ENCODE assay signal across 9 cellular contexts in genomic region chr1:231334079-231334666, GRCh38. TPM values are rescaled to one million over a fixed set of nuclear protein-coding genes. Genes with fewer than 3 reads are reported as not detected.
A peak's percentile ranks its signal among the peaks of the same experiment; 100 is the strongest.
DNase-seq lines count a peak whose midpoint lies in the region; ATAC-seq and TF ChIP-seq lines count a peak whose summit lies in the region.
"Had no signal": no experiment of that assay in that cellular context is flagged by ENCODE, and none has a peak within 500 bp of the region (broad histone marks: within the 10 kb centered on the region; RNA-seq: fewer than 3 reads in every experiment).

No MANE protein-coding gene starts in this region.

- H3K9ac ChIP-seq in adipocyte (ENCODE audit: low read length), result peak overlapping the region; percentile 9

- H3K4me3 ChIP-seq in CD4-positive, CD25-positive, alpha-beta regulatory T cell (ENCODE audit: low read depth, low read length), result peak overlapping the region; percentile 94
- H3K4me3 ChIP-seq in adipocyte (ENCODE audit: low read length) (peak overlapping the region; percentile 89), muscle layer of duodenum (ENCODE audit: low read depth in 1 of 2, low read length in 2 of 2) (peak overlapping the region; percentile 84 to 96)
- H3K4me3 ChIP-seq: SJSA1 had no signal

- H3K9me3 ChIP-seq in CD4-positive, CD25-positive, alpha-beta regulatory T cell (ENCODE audit: control insufficient read depth in 2 of 2, low read length in 2 of 2), result no peaks in the 10 kb centered on the region
- no peaks in the 10 kb centered on the region for H3K9me3 ChIP-seq in adipocyte (ENCODE audit: control insufficient read depth, low read length)
- H3K9me3 ChIP-seq in muscle layer of duodenum (ENCODE audit: control insufficient read depth in 1 of 2, low read length in 2 of 2), result no peaks in the 10 kb centered on the region
- H3K9me3 ChIP-seq: SJSA1 had no signal

- no peaks in the 10 kb centered on the region for H3K27me3 ChIP-seq in CD4-positive, CD25-positive, alpha-beta regulatory T cell (ENCODE audit: control insufficient read depth, insufficient read depth, low read length)
- H3K27me3 ChIP-seq in adipocyte (replicated peaks; ENCODE audit: control insufficient read depth, insufficient read depth, low read length) (no peaks in the 10 kb centered on the region), muscle layer of duodenum (ENCODE audit: low read depth, low read length) (no peaks in the 10 kb centered on the region)
- H3K27me3 ChIP-seq: SJSA1 had no signal

- peak overlapping the region in 1 of 3 donors; percentile 29 for H3K27ac Mint-ChIP-seq in CD4-positive, CD25-positive, alpha-beta regulatory T cell

- peaks cover 0 to 3% (median 0%) of the 10 kb centered on the region in 7 donors for H3K9me3 Mint-ChIP-seq in CD4-positive, CD25-positive, alpha-beta regulatory T cell

- H3K4me1 ChIP-seq in CD4-positive, CD25-positive, alpha-beta regulatory T cell (ENCODE audit: control insufficient read depth, insufficient read depth, low read length, poor library complexity, severe bottlenecking), result peaks cover 57% of the 10 kb centered on the region
- H3K4me1 ChIP-seq in adipocyte (ENCODE audit: control insufficient read depth, insufficient read depth, low read length) (peaks cover 46% of the 10 kb centered on the region), muscle layer of duodenum (ENCODE audit: control insufficient read depth in 1 of 2, insufficient read depth in 2 of 2, low read length in 2 of 2) (peaks cover 33 to 47% of the 10 kb centered on the region in 2 donors)

- peak in 1 of 3 donors; percentile 9 for DNase-seq in CD4-positive, CD25-positive, alpha-beta regulatory T cell
- DNase-seq in HEK293T (ENCODE audit: extremely low spot score) (no peak), adipocyte (ENCODE audit: low read depth) (peak; percentile 9), DMS153 treated with DMSO at 0.1 percent for 48 hours (lab: John Stamatoyannopoulos, UW; ENCODE audit: unreplicated experiment) (no peak), cerebellum (ENCODE audit: low spot score) (no peak)

- no peak for ATAC-seq in CD4-positive, CD25-positive, alpha-beta regulatory T cell (ENCODE audit: low read depth in 2 of 2)
- no peak for ATAC-seq in activated CD4-positive, CD25-positive, alpha-beta regulatory T cell treated with anti-CD3 and anti-CD28 coated beads, Interleukin-2, amount 50 U/mL, for 24 hours
- ATAC-seq in GM19463 (IDR thresholded peaks at IDR 0.05; ENCODE audit: unreplicated experiment), result no peak

- H3K4me1 Mint-ChIP-seq in CD4-positive, CD25-positive, alpha-beta regulatory T cell, result peaks cover 54 to 86% (median 72%) of the 10 kb centered on the region in 4 donors

- peak overlapping the region; percentile 97 to 100 (median 100) for H3K4me3 Mint-ChIP-seq in CD4-positive, CD25-positive, alpha-beta regulatory T cell

- H3K36me3 ChIP-seq in CD4-positive, CD25-positive, alpha-beta regulatory T cell (ENCODE audit: control insufficient read depth, insufficient read depth, low read length), result peaks cover 6% of the 10 kb centered on the region
- H3K36me3 ChIP-seq in adipocyte (ENCODE audit: control insufficient read depth, insufficient read depth, low read length, severe bottlenecking) (peaks cover 6% of the 10 kb centered on the region), muscle layer of duodenum (ENCODE audit: control insufficient read depth in 1 of 2, insufficient read depth in 2 of 2, low read length in 2 of 2) (peaks cover 0 to 12% of the 10 kb centered on the region in 2 donors)

- POLR2A ChIA-PET in HEK293T (lab: Yijun Ruan, JAX), result no interaction called here

- peaks cover 4% of the 10 kb centered on the region for H3K27me3 Mint-ChIP-seq in CD4-positive, CD25-positive, alpha-beta regulatory T cell

- H3K36me3 Mint-ChIP-seq in CD4-positive, CD25-positive, alpha-beta regulatory T cell, result peaks cover 36% of the 10 kb centered on the region

- CTCF ChIA-PET in HEK293T (lab: Yijun Ruan, JAX), result interaction anchor here (0.7 to 1.5 kb wide), 3 partner anchors 18 to 23 kb away, joined by 3 to 9 read pairs (median 4); no protein-coding TSS in a partner anchor

- peak overlapping the region; percentile 43 for H3K27ac ChIP-seq in CD4-positive, CD25-positive, alpha-beta regulatory T cell (ENCODE audit: insufficient read depth, low read length, poor library complexity, severe bottlenecking)
- no peak overlapping the region for H3K27ac ChIP-seq in muscle layer of duodenum (ENCODE audit: low read length)
- H3K27ac ChIP-seq: SJSA1 had no signal

TF ChIP-seq in HEK293T, 16 proteins besides CTCF, POLR2A, EP300 and RAD21:
- TF ChIP-seq NFRKB (IDR thresholded peaks at IDR 0.05) (no peak), PKNOX1 (IDR thresholded peaks at IDR 0.05) (peak; percentile 14; the same call in 1 of the 2 replicates), L3MBTL2 (conservative IDR thresholded peaks at IDR 0.05) (no peak)

RNA-seq across cellular contexts. Expression of gene EXOC8, which starts 3.5 kb away (rescaled TPM):
- total RNA-seq in CD4-positive, CD25-positive, alpha-beta regulatory T cell, result 46.1 TPM
- polyA plus RNA-seq in CD4-positive, CD25-positive, alpha-beta regulatory T cell, result 1 to 10 TPM; 3.9 to 5.4 (median 4.1) TPM
- 20.5 TPM for total RNA-seq in cerebellum

RNA-seq across cellular contexts. Expression of gene SPRTN, which starts 3.9 kb away (rescaled TPM):
- 31.3 TPM for total RNA-seq in CD4-positive, CD25-positive, alpha-beta regulatory T cell
- polyA plus RNA-seq in CD4-positive, CD25-positive, alpha-beta regulatory T cell, result 10 to 100 TPM; 18.5 to 27.3 (median 23.1) TPM
- 14.4 TPM for total RNA-seq in cerebellum
